Comparison of ENCODE assay signal across 16 cellular contexts in the genomic region with DNA sequence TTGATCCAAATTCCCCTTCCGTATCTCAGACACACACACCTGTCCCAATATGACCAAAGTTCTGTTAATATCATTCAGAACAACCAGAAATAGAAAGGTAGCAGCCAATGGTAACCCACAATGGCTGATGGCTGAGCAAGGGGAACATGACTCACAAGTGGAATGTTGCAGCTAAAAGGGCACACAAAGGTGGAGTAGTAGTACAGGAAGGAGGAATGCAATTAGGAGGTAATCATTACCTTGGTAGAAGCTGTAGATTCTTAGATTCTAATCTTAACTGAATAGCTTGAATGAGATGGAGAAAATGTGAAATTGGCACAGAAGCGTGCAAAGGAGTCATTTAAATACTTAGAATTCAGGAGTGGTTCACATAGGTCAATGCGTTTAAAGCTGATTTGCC.
DNase-seq lines count a peak whose midpoint lies in the region.
"Had no signal": no experiment of that assay in that cellular context is flagged by ENCODE, and none has a peak within 500 bp of the region (broad histone marks: within the 10 kb centered on the region; RNA-seq: fewer than 3 reads in every experiment).

No MANE protein-coding gene starts in this region.

- no peaks in the 10 kb centered on the region for H3K79me2 ChIP-seq in trophoblast cell (ENCODE audit: control insufficient read depth, insufficient read depth, low read length, poor library complexity)

- no peaks in the 10 kb centered on the region for H3K27me3 ChIP-seq in trophoblast cell (ENCODE audit: insufficient read depth, low read length)
- H3K27me3 ChIP-seq: BLaER1 treated with 17β-estradiol and CSF1 and Interleukin-3, amounts not matched to agents 10 nM and 100 nM had no signal

- no peak overlapping the region for H3K4me2 ChIP-seq in trophoblast cell (ENCODE audit: low read length)
- H3K4me2 ChIP-seq: A549; BLaER1 treated with 17β-estradiol and CSF1 and Interleukin-3, amounts not matched to agents 10 nM and 100 nM had no signal

- no peak overlapping the region for H2BK5ac ChIP-seq in trophoblast cell (ENCODE audit: low read depth, low read length, poor library complexity)

- no peaks in the 10 kb centered on the region for H3K4me1 ChIP-seq in trophoblast cell (ENCODE audit: control insufficient read depth in 1 of 2, insufficient read depth in 2 of 2, low read length in 2 of 2)
- H3K4me1 ChIP-seq: A549; BLaER1 treated with 17β-estradiol and CSF1 and Interleukin-3, amounts not matched to agents 10 nM and 100 nM; Caco-2 had no signal

- H4K12ac ChIP-seq in trophoblast cell (ENCODE audit: low read depth, low read length): no peak overlapping the region

- no peak overlapping the region for H3K27ac ChIP-seq in trophoblast cell (ENCODE audit: low read depth, low read length)
- H3K27ac ChIP-seq: 22Rv1; A549; BLaER1 treated with 17β-estradiol and CSF1 and Interleukin-3, amounts not matched to agents 10 nM and 100 nM; C4-2B had no signal

- no peak overlapping the region for H2AK5ac ChIP-seq in trophoblast cell (ENCODE audit: low read length)

- no peak overlapping the region for H4K8ac ChIP-seq in trophoblast cell (ENCODE audit: low read depth, low read length)

- no CpG with 5 or more reads among the region's 3 CpGs for WGBS in trophoblast cell (ENCODE audit: extremely low coverage, insufficient coverage, insufficient read length)

- H3K18ac ChIP-seq in trophoblast cell (ENCODE audit: low read length): no peak overlapping the region

- no peaks in the 10 kb centered on the region for H3K79me1 ChIP-seq in trophoblast cell (ENCODE audit: low read length)

- H2BK12ac ChIP-seq in trophoblast cell (ENCODE audit: low read length): no peak overlapping the region

- H2BK120ac ChIP-seq in trophoblast cell (ENCODE audit: insufficient read depth, low read length, poor library complexity): no peak overlapping the region

- H2AFZ ChIP-seq in trophoblast cell (ENCODE audit: insufficient read depth, low read length, poor library complexity): no peak overlapping the region

- H3K23ac ChIP-seq in trophoblast cell (ENCODE audit: low read length): no peak overlapping the region

- no peaks in the 10 kb centered on the region for H3K9me3 ChIP-seq in trophoblast cell (ENCODE audit: insufficient read depth, low read depth, low read length)
- H3K9me3 ChIP-seq: A549, Caco-2 had no signal

- H3K4me3 ChIP-seq in trophoblast cell (ENCODE audit: low read depth, low read length): no peak overlapping the region
- H3K4me3 ChIP-seq: A549; BLaER1 treated with 17β-estradiol and CSF1 and Interleukin-3, amounts not matched to agents 10 nM and 100 nM had no signal

- in situ Hi-C loops in Caki2 (cut with HindIII; ENCODE audit: low pct_unique_long_range_greater_than_20kb, low sequenced_read_pairs): no loop called here

- H3K36me3 ChIP-seq in trophoblast cell (ENCODE audit: control insufficient read depth in 1 of 2, insufficient read depth in 2 of 2, low read length in 2 of 2): no peaks in the 10 kb centered on the region
- H3K36me3 ChIP-seq: BLaER1 treated with 17β-estradiol and CSF1 and Interleukin-3, amounts not matched to agents 10 nM and 100 nM had no signal

- H3K14ac ChIP-seq in trophoblast cell (ENCODE audit: low read length): no peak overlapping the region

- H3K4ac ChIP-seq in trophoblast cell (ENCODE audit: low read depth, low read length): no peak overlapping the region

- no peak overlapping the region for H3K9ac ChIP-seq in trophoblast cell (ENCODE audit: low read length)
- H3K9ac ChIP-seq: BLaER1 treated with 17β-estradiol and CSF1 and Interleukin-3, amounts not matched to agents 10 nM and 100 nM had no signal

- H4K91ac ChIP-seq in trophoblast cell (ENCODE audit: low read depth, low read length): no peak overlapping the region

- DNase-seq in Caki2 (ENCODE audit: low read depth) (peak; percentile 14), HT-29 (ENCODE audit: low spot score) (peak; percentile 88), trophoblast cell (peak; percentile 39 to 62), glomerular visceral epithelial cell (ENCODE audit: extremely low spot score) (no peak), NCI-H1092 (lab: John Stamatoyannopoulos, UW) (no peak), activated T-cell treated with anti-CD3 and anti-CD28 coated beads for 4 hours (no peak)
- DNase-seq: AML-193; Caco-2; CD4-positive, alpha-beta T cell; CD8-positive, alpha-beta T cell; DMS79 treated with DMSO at 0.1 percent for 48 hours; GF-D8 had no signal

Comparison
In these comparisons a context has a peak if more than half of its experiments do, and no peak if none do; other contexts are left out.
1. DNase-seq: peak in Caki2 (single experiment), HT-29 (single experiment) and trophoblast cell (2 of 2); none in glomerular visceral epithelial cell (single experiment), NCI-H1092 (single experiment) and activated T-cell treated with anti-CD3 and anti-CD28 coated beads for 4 hours (single experiment).